Comparison of ENCODE assay signal across 31 cellular contexts in the genomic region with DNA sequence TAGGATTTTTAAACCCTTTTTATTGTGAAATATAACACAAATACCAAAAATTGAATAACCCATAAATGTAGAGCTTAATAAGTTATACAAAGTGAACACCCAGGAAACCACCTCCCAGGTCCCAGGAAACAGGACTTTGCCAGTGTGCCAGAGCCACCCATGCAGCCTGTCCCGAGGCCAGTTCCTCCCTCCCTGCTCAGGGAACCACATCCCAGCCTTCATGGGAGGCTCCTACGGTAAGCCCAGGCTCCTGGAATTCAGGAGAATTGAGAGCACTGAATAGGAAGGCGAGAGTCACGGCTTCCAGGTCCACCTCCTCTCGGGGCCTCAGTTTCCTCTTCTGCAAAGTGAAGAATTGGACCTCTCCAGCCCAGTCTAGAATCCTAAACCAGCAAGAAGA.
"Had no signal": no experiment of that assay in that cellular context is flagged by ENCODE, and none has a peak within 500 bp of the region (broad histone marks: within the 10 kb centered on the region; RNA-seq: fewer than 3 reads in every experiment).

No MANE protein-coding gene starts in this region.

- H3K4me1 Mint-ChIP-seq: activated B cell treated with CpG ODN at 0.5 μM for 24 hours; activated CD4-positive, alpha-beta T cell treated with anti-CD3 and anti-CD28 coated beads, Interleukin-2, amount 10 ng/mL, durations not matched to agents 24 days and 14 days; activated naive CD8-positive, alpha-beta T cell treated with anti-CD3 and anti-CD28 coated beads for 36 hours; activated T-helper 17 cell treated with anti-CD3 and anti-CD28 coated beads, Interleukin-2, amount 50 U/mL, for 72 hours; T-cell had no signal

- H3K9me3 Mint-ChIP-seq: activated B cell treated with CpG ODN at 0.5 μM for 24 hours; activated CD4-positive, alpha-beta memory T cell treated with anti-CD3 and anti-CD28 coated beads for 36 hours; activated CD4-positive, alpha-beta T cell treated with anti-CD3 and anti-CD28 coated beads, Interleukin-2, amount 10 ng/mL, durations not matched to agents 24 days and 14 days; activated CD8-positive, alpha-beta T cell treated with anti-CD3 and anti-CD28 coated beads for 36 hours; activated naive CD4-positive, alpha-beta T cell treated with anti-CD3 and anti-CD28 coated beads for 36 hours; activated naive CD4-positive, alpha-beta T cell treated with anti-CD3 and anti-CD28 coated beads, Interleukin-2, amount 50 U/mL, for 72 hours; activated naive CD8-positive, alpha-beta T cell treated with anti-CD3 and anti-CD28 coated beads for 36 hours; activated T-cell treated with anti-CD3 and anti-CD28 coated beads, Interleukin-2, amount 50 U/mL, for 4 hours; activated T-cell treated with anti-CD3 and anti-CD28 coated beads, Interleukin-2, amount 50 U/mL, for 72 hours; activated T-helper 1 cell treated with anti-CD3 and anti-CD28 coated beads, Interleukin-12 subunit alpha, Interleukin-12 subunit beta, Interleukin-2, Interleukin-4 antibody, amounts not matched to agents 30 ng/mL and 10 ng/mL and 1 ng/mL, durations not matched to agents 14 hours and 24 hours and 36 hours; activated T-helper 17 cell treated with anti-CD3 and anti-CD28 coated beads, Interleukin-2, amount 50 U/mL, for 72 hours; T-cell had no signal

- H3K4me3 Mint-ChIP-seq: activated B cell treated with CpG ODN at 0.5 μM for 24 hours; activated CD4-positive, alpha-beta memory T cell treated with anti-CD3 and anti-CD28 coated beads for 36 hours; activated CD4-positive, alpha-beta T cell treated with anti-CD3 and anti-CD28 coated beads, Interleukin-2, amount 10 ng/mL, durations not matched to agents 24 days and 14 days; activated CD8-positive, alpha-beta T cell treated with anti-CD3 and anti-CD28 coated beads for 36 hours; activated naive CD4-positive, alpha-beta T cell treated with anti-CD3 and anti-CD28 coated beads for 36 hours; activated naive CD8-positive, alpha-beta T cell treated with anti-CD3 and anti-CD28 coated beads for 36 hours; activated T-cell treated with anti-CD3 and anti-CD28 coated beads, Interleukin-2, amount 50 U/mL, for 4 hours; activated T-cell treated with anti-CD3 and anti-CD28 coated beads, Interleukin-2, amount 50 U/mL, for 72 hours; activated T-helper 1 cell treated with anti-CD3 and anti-CD28 coated beads, Interleukin-12 subunit alpha, Interleukin-12 subunit beta, Interleukin-2, Interleukin-4 antibody, amounts not matched to agents 30 ng/mL and 10 ng/mL and 1 ng/mL, durations not matched to agents 14 hours and 24 hours and 36 hours; activated T-helper 17 cell treated with anti-CD3 and anti-CD28 coated beads, Interleukin-2, amount 50 U/mL, for 72 hours; T-cell; T-helper 17 cell had no signal

- H3K4me1 ChIP-seq: body of pancreas had no signal

- H3K36me3 Mint-ChIP-seq: activated CD4-positive, alpha-beta memory T cell treated with anti-CD3 and anti-CD28 coated beads for 36 hours; activated naive CD4-positive, alpha-beta T cell treated with anti-CD3 and anti-CD28 coated beads, Interleukin-2, amount 50 U/mL, for 72 hours; activated naive CD8-positive, alpha-beta T cell treated with anti-CD3 and anti-CD28 coated beads for 36 hours; T-cell had no signal

- H3K36me3 ChIP-seq: adrenal gland, cardiac muscle cell had no signal

- H3K27ac ChIP-seq: body of pancreas, cardiac muscle cell, VCaP had no signal

- DNase-seq: activated B cell treated with CpG ODN at 0.5 μM for 24 hours; activated CD4-positive, alpha-beta memory T cell treated with anti-CD3 and anti-CD28 coated beads for 36 hours; activated CD4-positive, alpha-beta T cell treated with anti-CD3 and anti-CD28 coated beads for 4 hours; activated CD4-positive, alpha-beta T cell treated with anti-CD3 and anti-CD28 coated beads, Interleukin-2, amount 10 ng/mL, durations not matched to agents 24 days and 14 days; activated CD4-positive, alpha-beta T cell treated with anti-CD3 and anti-CD28 coated beads, Interleukin-2, amount 50 U/mL, for 1 hour; activated CD4-positive, alpha-beta T cell treated with anti-CD3 and anti-CD28 coated beads, Interleukin-2, amount 50 U/mL, for 4 hours; activated CD4-positive, CD25-positive, alpha-beta regulatory T cell treated with anti-CD3 and anti-CD28 coated beads, Interleukin-2, amount 50 U/mL, for 72 hours; activated CD8-positive, alpha-beta memory T cell treated with anti-CD3 and anti-CD28 coated beads, Interleukin-2, amount 50 U/mL, for 4 hours; activated CD8-positive, alpha-beta T cell treated with anti-CD3 and anti-CD28 coated beads for 36 hours; activated effector memory CD4-positive, alpha-beta T cell treated with anti-CD3 and anti-CD28 coated beads, Interleukin-2, amount 50 U/mL, for 16 hours; activated gamma-delta T cell treated with Interleukin-2 at 50 U/mL for 16 hours; activated naive CD4-positive, alpha-beta T cell; activated naive CD4-positive, alpha-beta T cell treated with anti-CD3 and anti-CD28 coated beads for 36 hours; activated naive CD4-positive, alpha-beta T cell treated with anti-CD3 and anti-CD28 coated beads, Interleukin-2, amount 50 U/mL, for 16 hours; activated naive CD8-positive, alpha-beta T cell treated with anti-CD3 and anti-CD28 coated beads for 36 hours; activated T-cell treated with anti-CD3 and anti-CD28 coated beads for 4 hours; activated T-cell treated with anti-CD3 and anti-CD28 coated beads, Interleukin-2, amount 50 U/mL, for 1 hour; activated T-cell treated with anti-CD3 and anti-CD28 coated beads, Interleukin-2, amount 50 U/mL, for 4 hours; activated T-cell treated with anti-CD3 and anti-CD28 coated beads, Interleukin-2, amount 50 U/mL, for 72 hours; amniotic stem cell; aorta; body of pancreas; central memory CD4-positive, alpha-beta T cell; T-helper 17 cell had no signal

- H3K9me3 ChIP-seq: adrenal gland, body of pancreas had no signal

- H3K27ac Mint-ChIP-seq: activated B cell treated with CpG ODN at 0.5 μM for 24 hours; activated CD4-positive, alpha-beta memory T cell treated with anti-CD3 and anti-CD28 coated beads for 36 hours; activated CD4-positive, alpha-beta T cell treated with anti-CD3 and anti-CD28 coated beads, Interleukin-2, amount 10 ng/mL, durations not matched to agents 24 days and 14 days; activated CD8-positive, alpha-beta T cell treated with anti-CD3 and anti-CD28 coated beads for 36 hours; activated naive CD4-positive, alpha-beta T cell treated with anti-CD3 and anti-CD28 coated beads for 36 hours; activated naive CD4-positive, alpha-beta T cell treated with anti-CD3 and anti-CD28 coated beads, Interleukin-2, amount 50 U/mL, for 72 hours; activated naive CD8-positive, alpha-beta T cell treated with anti-CD3 and anti-CD28 coated beads for 36 hours; activated T-cell treated with anti-CD3 and anti-CD28 coated beads, Interleukin-2, amount 50 U/mL, for 72 hours; activated T-helper 1 cell treated with anti-CD3 and anti-CD28 coated beads, Interleukin-12 subunit alpha, Interleukin-12 subunit beta, Interleukin-2, Interleukin-4 antibody, amounts not matched to agents 30 ng/mL and 10 ng/mL and 1 ng/mL, durations not matched to agents 14 hours and 24 hours and 36 hours; activated T-helper 17 cell treated with anti-CD3 and anti-CD28 coated beads, Interleukin-2, amount 50 U/mL, for 72 hours; T-cell; T-helper 17 cell had no signal

- H3K27me3 ChIP-seq: adrenal gland, body of pancreas, cardiac muscle cell had no signal

- H3K4me3 ChIP-seq: adrenal gland, body of pancreas, cardiac muscle cell had no signal

- ATAC-seq: activated CD8-positive, alpha-beta T cell treated with anti-CD3 and anti-CD28 coated beads for 36 hours; activated naive CD4-positive, alpha-beta T cell treated with anti-CD3 and anti-CD28 coated beads, Interleukin-2, amount 50 U/mL, for 72 hours; activated T-cell treated with anti-CD3 and anti-CD28 coated beads, Interleukin-2, amount 50 U/mL, for 4 hours; activated T-cell treated with anti-CD3 and anti-CD28 coated beads, Interleukin-2, amount 50 U/mL, for 72 hours; activated T-helper 17 cell treated with anti-CD3 and anti-CD28 coated beads, Interleukin-2, amount 50 U/mL, for 72 hours; body of pancreas; T-cell; T-helper 17 cell had no signal
